In the genomic region with DNA sequence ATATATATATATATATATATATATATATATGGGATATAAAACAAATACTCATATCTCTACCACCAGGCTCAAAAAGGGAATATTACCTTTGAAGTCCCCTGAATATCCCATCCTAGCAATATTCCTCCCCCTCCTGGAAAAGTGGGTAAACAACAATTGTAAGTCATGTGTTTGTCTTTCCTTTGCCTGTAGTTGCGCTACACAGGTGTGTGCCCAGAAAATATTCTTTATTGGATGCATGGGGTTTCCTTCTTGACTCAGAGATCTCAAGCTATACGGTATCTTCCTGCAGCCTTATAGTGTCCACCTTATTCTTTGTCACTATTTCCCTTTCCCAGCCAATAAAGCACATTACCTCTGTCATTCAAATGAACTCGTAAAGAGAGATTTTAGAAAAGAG, we compare ENCODE assay signal across 19 cellular contexts. TPM values are rescaled to one million over a fixed set of nuclear protein-coding genes. Genes with fewer than 3 reads are reported as not detected.
DNase-seq lines count a peak whose midpoint lies in the region; ATAC-seq and TF ChIP-seq lines count a peak whose summit lies in the region.
"Had no signal": no experiment of that assay in that cellular context is flagged by ENCODE, and none has a peak within 500 bp of the region (broad histone marks: within the 10 kb centered on the region; RNA-seq: fewer than 3 reads in every experiment).

No MANE protein-coding gene starts in this region.

- H3K36me3 Mint-ChIP-seq in Caco-2 (ENCODE audit: insufficient read depth, unreplicated experiment) (peaks cover 25% of the 10 kb centered on the region), H9 (ENCODE audit: insufficient read depth in 1 of 3, low read depth in 3 of 3) (no peaks in the 10 kb centered on the region)
- H3K36me3 Mint-ChIP-seq: CD4-positive, alpha-beta memory T cell had no signal

- H4K8ac ChIP-seq in H9 (replicated peaks; ENCODE audit: insufficient read length, low read depth, low read length): no peak overlapping the region

- H3K79me1 ChIP-seq in H9 (ENCODE audit: insufficient read depth, low read depth, low read length, poor library complexity, severe bottlenecking): no peaks in the 10 kb centered on the region

- H3K4me2 ChIP-seq in PC-3 (ENCODE audit: low read length): no peak overlapping the region
- H3K4me2 ChIP-seq in H9 (ENCODE audit: insufficient read depth, insufficient read length, low read length): no peak overlapping the region

- no peak overlapping the region for H2BK20ac ChIP-seq in H9 (ENCODE audit: low read depth, low read length, poor library complexity, severe bottlenecking)

- no peak overlapping the region for H3K18ac ChIP-seq in H9 (ENCODE audit: insufficient read length, low read depth, low read length)

- no peak overlapping the region for H2AK5ac ChIP-seq in H9 (ENCODE audit: insufficient read length, low read length)

- POLR2A ChIA-PET in Caco-2 (lab: Charles Lee): no interaction called here
- POLR2A ChIA-PET in PC-3 (lab: Charles Lee; ENCODE audit: unreplicated experiment): interaction anchor here (1.2 kb wide), 1 partner anchor 50 kb away, joined by 5 read pairs; no protein-coding TSS in a partner anchor

- H3K9me2 ChIP-seq in PC-3 (replicated peaks; ENCODE audit: low read length): no peaks in the 10 kb centered on the region

- H4K5ac ChIP-seq in H9 (ENCODE audit: insufficient read length, low read depth, low read length): no peak overlapping the region

- H3K4me1 Mint-ChIP-seq in Caco-2 (ENCODE audit: low read depth, unreplicated experiment): peaks cover 42% of the 10 kb centered on the region
- peaks cover 5 to 13% of the 10 kb centered on the region in 2 experiments for H3K4me1 Mint-ChIP-seq in H9
- H3K4me1 Mint-ChIP-seq: CD4-positive, alpha-beta memory T cell had no signal

- no TSS peak for BruUV-seq in Caco-2 (replicated peaks; lab: Mats Ljungman, UMichigan)
- BruUV-seq in PC-3 (replicated peaks; lab: Mats Ljungman, UMichigan): no TSS peak

- H3K9me3 ChIP-seq in Caco-2 (no peaks in the 10 kb centered on the region), PC-3 (ENCODE audit: low read length) (no peaks in the 10 kb centered on the region), spleen (no peaks in the 10 kb centered on the region), H9 (ENCODE audit: control insufficient read depth, low read depth, low read length) (no peaks in the 10 kb centered on the region)
- H3K9me3 ChIP-seq: BE2C, SJSA1 had no signal

- no peak overlapping the region for H2BK15ac ChIP-seq in H9 (ENCODE audit: low read depth, low read length)

- no peak overlapping the region for H3K14ac ChIP-seq in H9 (ENCODE audit: insufficient read depth, low read length)

- CTCF ChIA-PET in Caco-2 (lab: Charles Lee) (no interaction called here), PC-3 (lab: Charles Lee) (interaction anchor here (0.6 to 1.2 kb wide), 2 partner anchors 10 to 54 kb away, joined by 3 to 5 read pairs; partner anchors contain the start of gene MET)

- no peak overlapping the region for H2BK5ac ChIP-seq in H9 (ENCODE audit: insufficient read length, low read length)

- intact Hi-C loops in Caco-2 (cut with micrococcal nuclease; ENCODE audit: unreplicated experiment): loop anchor here (2.0 kb wide), 1 partner anchor 55 kb away; no protein-coding TSS in a partner anchor
- intact Hi-C loops in PC-3 (cut with micrococcal nuclease): loop anchor here (5.0 kb wide), 1 partner anchor 46 kb away; no protein-coding TSS in a partner anchor
- intact Hi-C loops in left colon (cut with DNase I, micrococcal nuclease): no loop called here
- intact Hi-C loops in spleen (cut with DNase I; ENCODE audit: low total_unique reads): no loop called here

- H3K23me2 ChIP-seq in H9 (ENCODE audit: insufficient read length, low read depth, low read length, poor library complexity, severe bottlenecking): no peaks in the 10 kb centered on the region

- no peak overlapping the region for H3T11ph ChIP-seq in H9 (ENCODE audit: low read length)

- H3K4me3 Mint-ChIP-seq in Caco-2 (ENCODE audit: unreplicated experiment) (peak overlapping the region; percentile 36), H9 (no peak overlapping the region)
- H3K4me3 Mint-ChIP-seq: CD4-positive, alpha-beta memory T cell; T-helper 2 cell treated with Interferon-gamma antibody and Interleukin-4, amounts not matched to agents 5 μg/mL and 100 μg/mL, for 36 hours had no signal

- H3K4me1 ChIP-seq in Caco-2 (peaks cover 42% of the 10 kb centered on the region), PC-3 (ENCODE audit: insufficient read depth, low read length) (peaks cover 46% of the 10 kb centered on the region), spleen (peaks cover 0 to 15% (median 0%) of the 10 kb centered on the region in 6 donors), H9 (ENCODE audit: insufficient read depth, low read length) (no peaks in the 10 kb centered on the region)
- H3K4me1 ChIP-seq: BE2C had no signal

- H3K4me3 ChIP-seq in Caco-2 (ENCODE audit: low read depth, low read length) (no peak overlapping the region), PC-3 (ENCODE audit: low read length) (no peak overlapping the region), spleen (no peak overlapping the region)
- H3K4me3 ChIP-seq: SJSA1 had no signal

- H3K79me2 ChIP-seq in PC-3 (ENCODE audit: low read length) (peaks cover 53% of the 10 kb centered on the region), H9 (ENCODE audit: insufficient read depth, low read length) (no peaks in the 10 kb centered on the region)

- H3K9ac ChIP-seq in PC-3 (ENCODE audit: low read length) (no peak overlapping the region), H9 (ENCODE audit: extremely low read depth, insufficient read length, low read length) (no peak overlapping the region)

- H4K20me1 ChIP-seq in PC-3 (ENCODE audit: low read length) (peaks cover 31% of the 10 kb centered on the region), H9 (ENCODE audit: control insufficient read depth, insufficient read depth, insufficient read length) (no peaks in the 10 kb centered on the region)

- no peak for TF ChIP-seq POLR2A in spleen (IDR thresholded peaks at IDR 0.05)

- H3K27ac Mint-ChIP-seq in Caco-2 (ENCODE audit: unreplicated experiment): peak overlapping the region; percentile 48
- no peak overlapping the region for H3K27ac Mint-ChIP-seq in H9
- H3K27ac Mint-ChIP-seq: CD4-positive, alpha-beta memory T cell; T-helper 2 cell treated with Interferon-gamma antibody and Interleukin-4, amounts not matched to agents 5 μg/mL and 100 μg/mL, for 36 hours had no signal

- ATAC-seq in PC-3 (no peak), left colon (peak; percentile 57)

- no peak overlapping the region for H2BK120ac ChIP-seq in H9 (ENCODE audit: low read depth, low read length, poor library complexity, severe bottlenecking)

- H3K56ac ChIP-seq in H9 (ENCODE audit: insufficient read length, low read depth, low read length): no peak overlapping the region

- no peak overlapping the region for H3K23ac ChIP-seq in H9 (ENCODE audit: insufficient read length, low read depth, low read length)

- no peak overlapping the region for H3K27ac ChIP-seq in PC-3 (ENCODE audit: low read length)
- H3K27ac ChIP-seq in spleen: no peak overlapping the region
- no peak overlapping the region for H3K27ac ChIP-seq in H9 (ENCODE audit: insufficient read length, low read depth, low read length)
- H3K27ac ChIP-seq: SJSA1 had no signal

- H4K91ac ChIP-seq in H9 (ENCODE audit: insufficient read length, low read depth, low read length): no peak overlapping the region

- no peak overlapping the region for H3K4ac ChIP-seq in H9 (ENCODE audit: low read depth, low read length)

- TF ChIP-seq CTCF in Caco-2 (IDR thresholded peaks at IDR 0.05; ENCODE audit: insufficient read depth in 1 of 2, low read depth in 1 of 2, low read length in 1 of 2, severe bottlenecking in 1 of 2, unreplicated experiment in 1 of 2): no peak
- 0 out of 2 replicates have a peak, but pooled peaks have one; percentile 13 for TF ChIP-seq CTCF in PC-3 (conservative IDR thresholded peaks at IDR 0.05; ENCODE audit: low read depth, low read length)
- no peak for TF ChIP-seq CTCF in spleen (IDR thresholded peaks at IDR 0.05 in 8 of 11, conservative IDR thresholded peaks at IDR 0.05 in 3 of 11)
- TF ChIP-seq CTCF in H9 (conservative IDR thresholded peaks at IDR 0.05): no peak

- H3K27me3 Mint-ChIP-seq in Caco-2 (ENCODE audit: insufficient read depth, unreplicated experiment) (no peaks in the 10 kb centered on the region), H9 (ENCODE audit: low read depth) (no peaks in the 10 kb centered on the region)

- H2BK12ac ChIP-seq in H9 (ENCODE audit: insufficient read length, low read depth, low read length): no peak overlapping the region

- peaks cover 2% of the 10 kb centered on the region for H3F3A ChIP-seq in PC-3 (ENCODE audit: low read length, unreplicated experiment)

- H3K9me3 Mint-ChIP-seq in Caco-2 (ENCODE audit: unreplicated experiment): no peaks in the 10 kb centered on the region
- H3K9me3 Mint-ChIP-seq in H9: no peaks in the 10 kb centered on the region
- H3K9me3 Mint-ChIP-seq: CD4-positive, alpha-beta memory T cell; T-helper 2 cell treated with Interferon-gamma antibody and Interleukin-4, amounts not matched to agents 5 μg/mL and 100 μg/mL, for 36 hours had no signal

- no peak overlapping the region for H2AFZ ChIP-seq in PC-3 (ENCODE audit: low read length)
- no peak overlapping the region for H2AFZ ChIP-seq in H9 (ENCODE audit: low read length)

- DNase-seq in Caco-2: no peak
- DNase-seq in DMS53 treated with DMSO at 0.1 percent for 48 hours (lab: John Stamatoyannopoulos, UW; ENCODE audit: unreplicated experiment): peak; percentile 26
- DNase-seq in PC-3: peak; percentile 34
- no peak for DNase-seq in left colon
- no peak for DNase-seq in spleen
- no peak for DNase-seq in H9
- DNase-seq in NCI-H2171 (lab: John Stamatoyannopoulos, UW): no peak
- DNase-seq: BE2C; CD4-positive, alpha-beta memory T cell; IMR-90; MV-4-11; NCI-H1417 treated with DMSO at 0.1 percent for 48 hours; NCI-H2029 treated with DMSO at 0.1 percent for 48 hours; NCI-H510A treated with DMSO at 0.1 percent for 48 hours; NK-92 treated with Interleukin-12 subunit alpha and Interleukin-12 subunit beta, amount 100 ng/mL, for 24 hours; OCI-M1; SW 1271 had no signal

- 91 to 98% (median 95%) methylated on average over 3 of the region's 3 CpGs for WGBS in spleen, 5 donors
- no CpG with 5 or more reads among the region's 3 CpGs for WGBS in H9 (ENCODE audit: extremely low coverage, insufficient read length, low lambda C conversion rate)

- H3K36me3 ChIP-seq in Caco-2 (ENCODE audit: control insufficient read depth, insufficient read depth, low read length): peaks cover 1% of the 10 kb centered on the region; the same call in 1 of the 2 replicates
- H3K36me3 ChIP-seq in PC-3 (ENCODE audit: low read depth, low read length): peaks cover 10% of the 10 kb centered on the region; the same call in 1 of the 2 replicates
- no peaks in the 10 kb centered on the region for H3K36me3 ChIP-seq in spleen
- H3K36me3 ChIP-seq: BE2C, SJSA1 had no signal

- H3K27me3 ChIP-seq in Caco-2 (replicated peaks; ENCODE audit: control insufficient read depth, insufficient read depth, low read length): no peaks in the 10 kb centered on the region
- H3K27me3 ChIP-seq in PC-3 (ENCODE audit: low read length): no peaks in the 10 kb centered on the region
- peaks cover 0 to 8% (median 0%) of the 10 kb centered on the region in 7 donors for H3K27me3 ChIP-seq in spleen (replicated peaks in 1 of 7)
- H3K27me3 ChIP-seq in H9 (ENCODE audit: insufficient read depth, low read length): no peaks in the 10 kb centered on the region
- H3K27me3 ChIP-seq: BE2C had no signal

RNA-seq across cellular contexts. Expression of gene MET, which starts 54.2 kb away (rescaled TPM):
- total RNA-seq in Caco-2 (2022): 72.6 and 82.9 TPM in 2 replicates
- total RNA-seq in PC-3 (2014; rRNA removed): 109 and 118 TPM in 2 replicates
- total RNA-seq in left colon: 10 to 100 TPM; 41.2 TPM
- 10 to 100 TPM; 10.6 to 28.8 (median 22.3) TPM for total RNA-seq in spleen
- polyA plus RNA-seq in spleen: 1 to 10 TPM in 1 of 3 donors, under 1 TPM in 2; 0.68 to 1.9 (median 0.96) TPM
- 5.0 and 5.5 TPM in 2 replicates for total RNA-seq in H9 (2021)
- polyA plus RNA-seq: CD4-positive, alpha-beta memory T cell had no signal

Comparison
In these comparisons a context has a peak if more than half of its experiments do, and no peak if none do; other contexts are left out.
1. DNase-seq: peak in DMS53 treated with DMSO at 0.1 percent for 48 hours (single experiment) and PC-3 (single experiment); none in Caco-2 (0 of 2), left colon (0 of 2), spleen (single experiment), H9 (single experiment) and NCI-H2171 (single experiment).
2. intact Hi-C loops: an anchor here in Caco-2 (2.0 kb wide) and PC-3 (5.0 kb wide); none called in left colon and spleen.